15 cellular contexts compared by ENCODE assay signal in the genomic region with DNA sequence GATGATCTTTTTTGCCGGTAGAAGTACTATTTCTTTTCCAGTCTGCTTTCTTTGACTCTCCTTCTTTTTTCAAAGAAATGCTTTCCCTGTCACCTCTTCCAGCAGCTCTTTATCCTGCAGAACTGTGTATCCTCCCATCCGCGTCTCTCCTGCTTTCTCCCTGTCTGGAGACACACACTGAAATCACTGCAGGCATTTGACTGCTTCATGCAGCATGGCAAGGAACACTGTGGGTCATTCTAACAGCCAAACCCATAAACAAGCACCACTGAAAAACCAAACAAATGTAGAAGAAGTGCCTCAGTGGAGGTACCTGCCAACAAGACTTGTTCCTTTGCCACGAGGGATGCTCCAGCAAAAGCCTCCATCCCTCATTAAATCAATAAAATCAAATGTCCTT.
DNase-seq lines count a peak whose midpoint lies in the region; ATAC-seq, FAIRE-seq and TF ChIP-seq lines count a peak whose summit lies in the region.
"Had no signal": no experiment of that assay in that cellular context is flagged by ENCODE, and none has a peak within 500 bp of the region (broad histone marks: within the 10 kb centered on the region; RNA-seq: fewer than 3 reads in every experiment).

No MANE protein-coding gene starts in this region.

- no peaks in the 10 kb centered on the region for H3K79me2 ChIP-seq in K562 (ENCODE audit: control insufficient read depth, insufficient read depth, low read length)
- H3K79me2 ChIP-seq: hepatocyte had no signal

- no peak overlapping the region for H2BK5ac ChIP-seq in mesenchymal stem cell (ENCODE audit: low read depth, low read length, poor library complexity, severe bottlenecking)

- H3K4me2 ChIP-seq in K562 (ENCODE audit: insufficient read depth, low read length) (no peak overlapping the region), mesenchymal stem cell (ENCODE audit: low read length, poor library complexity, severe bottlenecking) (no peak overlapping the region)
- H3K4me2 ChIP-seq: hepatocyte had no signal

- no peaks in the 10 kb centered on the region for H3K9me1 ChIP-seq in K562 (ENCODE audit: control insufficient read depth, insufficient read depth, low read length)

- no peak overlapping the region for H3K4ac ChIP-seq in mesenchymal stem cell (ENCODE audit: low read depth in 1 of 2, low read length in 2 of 2)

- H3K79me1 ChIP-seq in mesenchymal stem cell (replicated peaks; ENCODE audit: low read length, poor library complexity, severe bottlenecking), result no peaks in the 10 kb centered on the region

- 69% methylated on average over 4 of the region's 4 CpGs for WGBS in K562 (ENCODE audit: insufficient coverage, low coverage, missing lambda C conversion rate)
- whole genome bisulfite sequencing in mesenchymal stem cell, result 82% methylated on average over 4 of the region's 4 CpGs
- whole genome bisulfite sequencing in sigmoid colon, 2 donors, result 83 to 92% methylated on average over 4 of the region's 4 CpGs

- no peak for FAIRE-seq in K562 (lab: Jason Lieb, UNC)
- FAIRE-seq: keratinocyte had no signal

- H3K9me3 ChIP-seq in K562 (replicated peaks; ENCODE audit: control insufficient read depth, insufficient read depth, low read depth, low read length) (no peaks in the 10 kb centered on the region), mesenchymal stem cell (ENCODE audit: control insufficient read depth, low read length) (peaks cover 5% of the 10 kb centered on the region), sigmoid colon (no peaks in the 10 kb centered on the region)

- in situ Hi-C loops in K562 (cut with MboI), result no loop called here

- H2BK12ac ChIP-seq in mesenchymal stem cell (ENCODE audit: low read length in 2 of 2), result no peak overlapping the region

- CTCF ChIA-PET in K562 (lab: Yijun Ruan, JAX; ENCODE audit: low intra/inter-chr PET ratio), result no interaction called here

- H4K20me1 ChIP-seq in K562 (replicated peaks; ENCODE audit: control insufficient read depth, insufficient read depth, low read length), result no peaks in the 10 kb centered on the region

- TF ChIP-seq EP300 in K562 (IDR thresholded peaks at IDR 0.05; ENCODE audit: low read length) (no peak), sigmoid colon (IDR thresholded peaks at IDR 0.05) (no peak)

- POLR2A ChIA-PET in K562 (lab: Yijun Ruan, JAX), result interaction anchor here (1.3 to 2.4 kb wide), 3 partner anchors 12 to 404 kb away, joined by 4 to 16 read pairs (median 6); a partner anchor contains a TSS

- no peaks in the 10 kb centered on the region for H3K36me3 ChIP-seq in K562 (ENCODE audit: control insufficient read depth, insufficient read depth, low read length)
- H3K36me3 ChIP-seq in mesenchymal stem cell (ENCODE audit: control insufficient read depth in 1 of 2, insufficient read depth in 2 of 2, low read depth in 1 of 2, low read length in 2 of 2), result no peaks in the 10 kb centered on the region
- no peaks in the 10 kb centered on the region for H3K36me3 ChIP-seq in sigmoid colon

- intact Hi-C loops in K562 (cut with micrococcal nuclease) (loop anchor here (5.0 kb wide), 1 partner anchor 406 kb away; a partner anchor contains a TSS), sigmoid colon (cut with DNase I) (loop anchor here (5.0 kb wide), 2 partner anchors 74 to 401 kb away; no protein-coding TSS in a partner anchor)

- no peak overlapping the region for H3K27ac ChIP-seq in K562 (ENCODE audit: extremely low read depth, low read depth, low read length)
- H3K27ac ChIP-seq in mesenchymal stem cell (ENCODE audit: low read length, poor library complexity, severe bottlenecking), result no peak overlapping the region
- H3K27ac ChIP-seq in sigmoid colon, result peak overlapping the region; percentile 57 to 73 (median 67)
- H3K27ac ChIP-seq: hepatocyte, skin epidermis had no signal

- H2BK15ac ChIP-seq in mesenchymal stem cell (ENCODE audit: low read depth, poor library complexity, severe bottlenecking), result no peak overlapping the region

- H2BK120ac ChIP-seq in mesenchymal stem cell (ENCODE audit: low read depth, low read length), result peak overlapping the region; percentile 54

- H4K91ac ChIP-seq in mesenchymal stem cell (ENCODE audit: low read length), result no peak overlapping the region

- no peak overlapping the region for H3K4me3 ChIP-seq in K562
- no peak overlapping the region for H3K4me3 ChIP-seq in mesenchymal stem cell (ENCODE audit: insufficient read depth in 1 of 2, low read depth in 1 of 2, low read length in 2 of 2)
- peak overlapping the region in 1 of 4 donors; percentile 2 for H3K4me3 ChIP-seq in sigmoid colon
- H3K4me3 ChIP-seq: hepatocyte, skin epidermis had no signal

- H3K18ac ChIP-seq in mesenchymal stem cell (ENCODE audit: low read depth in 1 of 2, low read length in 2 of 2), result no peak overlapping the region

- peak overlapping the region; percentile 43 for H2AK5ac ChIP-seq in mesenchymal stem cell (ENCODE audit: low read length, severe bottlenecking)

- H3K4me1 ChIP-seq in K562 (replicated peaks in 1 of 2; ENCODE audit: control insufficient read depth in 2 of 2, insufficient read depth in 2 of 2, low read length in 2 of 2) (peaks cover 4 to 17% of the 10 kb centered on the region in 2 experiments; a peak in 3 of 5 replicates), mesenchymal stem cell (ENCODE audit: control insufficient read depth, insufficient read depth, low read depth, low read length) (peaks cover 6% of the 10 kb centered on the region), sigmoid colon (peaks cover 0 to 44% (median 40%) of the 10 kb centered on the region in 4 donors)

- no peak overlapping the region for H3K23ac ChIP-seq in mesenchymal stem cell (ENCODE audit: low read length in 2 of 2)

- H3K27me3 ChIP-seq in K562 (ENCODE audit: control insufficient read depth in 2 of 2, insufficient read depth in 2 of 2, low read length in 2 of 2), result no peaks in the 10 kb centered on the region
- H3K27me3 ChIP-seq in mesenchymal stem cell (ENCODE audit: control insufficient read depth in 1 of 2, insufficient read depth in 1 of 2, low read length in 2 of 2), result no peaks in the 10 kb centered on the region
- H3K27me3 ChIP-seq in sigmoid colon, result no peaks in the 10 kb centered on the region
- H3K27me3 ChIP-seq: hepatocyte had no signal

- H2AFZ ChIP-seq in K562 (ENCODE audit: low read depth, low read length) (no peak overlapping the region), mesenchymal stem cell (ENCODE audit: low read depth, low read length) (no peak overlapping the region)
- H2AFZ ChIP-seq: hepatocyte had no signal

- no peak for ATAC-seq in K562

- H4K8ac ChIP-seq in mesenchymal stem cell (ENCODE audit: low read length), result peak overlapping the region; percentile 24

- TF ChIP-seq RAD21 in K562 (CRISPR knock-in tag; conservative IDR thresholded peaks at IDR 0.05 in 1 of 2, IDR thresholded peaks at IDR 0.05 in 1 of 2), result no peak

- BruUV-seq in K562 (replicated peaks; lab: Mats Ljungman, UMichigan), result no TSS peak

- TF ChIP-seq CTCF in K562 (IDR thresholded peaks at IDR 0.05 in 2 of 3, conservative IDR thresholded peaks at IDR 0.05 in 1 of 3; ENCODE audit: insufficient read depth in 2 of 3, low read depth in 1 of 3, low read length in 3 of 3) (no peak), sigmoid colon (IDR thresholded peaks at IDR 0.05) (no peak)

- DNase-seq in NCI-H146 treated with DMSO at 0.1 percent for 48 hours (lab: John Stamatoyannopoulos, UW; ENCODE audit: unreplicated experiment) (peak; percentile 60), K562 (ENCODE audit: extremely low read depth in 1 of 4, low spot score in 3 of 4) (no peak), mesenchymal stem cell (no peak), sigmoid colon (no peak), NCI-H2107 (lab: John Stamatoyannopoulos, UW) (no peak), NK-92 (lab: John Stamatoyannopoulos, UW; ENCODE audit: unreplicated experiment) (no peak)
- DNase-seq in activated CD4-positive, alpha-beta T cell treated with anti-CD3 and anti-CD28 coated beads for 1 hour, result no peak
- DNase-seq: activated CD4-positive, alpha-beta T cell treated with anti-CD3 and anti-CD28 coated beads, Interleukin-2, amount 50 U/mL, for 4 hours; activated naive CD4-positive, alpha-beta T cell; midbrain; occipital lobe; stimulated activated CD4-positive, alpha-beta T cell treated with anti-CD3 and anti-CD28 coated beads, Interleukin-2, amount 100 ng/mL, for 48 hours had no signal

- no peak overlapping the region for H3K9ac ChIP-seq in K562 (ENCODE audit: insufficient read depth in 1 of 2, low read depth in 2 of 2, low read length in 2 of 2)
- H3K9ac ChIP-seq in mesenchymal stem cell (ENCODE audit: low read length), result no peak overlapping the region

- no peak overlapping the region for H3K14ac ChIP-seq in mesenchymal stem cell (ENCODE audit: low read length in 2 of 2)

- TF ChIP-seq POLR2A in K562 (conservative IDR thresholded peaks at IDR 0.05) (no peak), sigmoid colon (IDR thresholded peaks at IDR 0.05) (no peak)

TF ChIP-seq in K562, 482 proteins besides CTCF, POLR2A, EP300 and RAD21:
- TF ChIP-seq SMARCA5 (IDR thresholded peaks at IDR 0.05) (no peak), SMARCA4 (IDR thresholded peaks at IDR 0.05) (no peak), SMAD4 (CRISPR knock-in tag; conservative IDR thresholded peaks at IDR 0.05) (0 out of 2 replicates have a peak, but pooled peaks have one; percentile 32), POLR2G (IDR thresholded peaks at IDR 0.05; ENCODE audit: low read depth, low read length) (no peak)

Comparison
In these comparisons a context has a peak if more than half of its experiments do, and no peak if none do; other contexts are left out.
1. H3K27ac ChIP-seq: peak in sigmoid colon (4 of 4); none in K562 (single experiment) and mesenchymal stem cell (single experiment).